In the genomic region with DNA sequence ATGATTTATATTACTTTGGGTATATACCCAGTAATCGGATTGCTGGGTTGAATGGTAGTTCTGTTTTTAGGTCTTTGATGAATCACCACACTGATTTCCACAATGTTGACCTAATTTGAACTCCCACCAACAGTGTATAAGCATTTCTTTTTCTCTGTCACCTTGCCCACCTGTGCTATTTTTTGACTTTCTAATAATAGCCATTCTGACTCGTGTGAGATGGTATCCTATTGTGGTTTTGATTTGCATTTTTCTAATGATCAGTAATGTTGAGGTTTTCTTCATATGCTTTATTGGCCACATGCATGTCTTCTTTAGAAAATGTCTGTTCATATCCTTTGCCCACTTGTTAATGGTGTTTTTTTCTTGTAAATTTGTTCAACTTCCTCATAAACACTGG, we compare ENCODE assay signal across 33 cellular contexts.
"Had no signal": no experiment of that assay in that cellular context is flagged by ENCODE, and none has a peak within 500 bp of the region (broad histone marks: within the 10 kb centered on the region; RNA-seq: fewer than 3 reads in every experiment).

No MANE protein-coding gene starts in this region.

- ATAC-seq: activated CD4-positive, CD25-positive, alpha-beta regulatory T cell treated with anti-CD3 and anti-CD28 coated beads, Interleukin-2, amount 50 U/mL, for 24 hours; activated CD8-positive, alpha-beta T cell treated with anti-CD3 and anti-CD28 coated beads for 36 hours; activated naive CD8-positive, alpha-beta T cell treated with anti-CD3 and anti-CD28 coated beads, Interleukin-2, amount 50 U/mL, for 24 hours; activated T-cell treated with anti-CD3 and anti-CD28 coated beads, Interleukin-2, amount 50 U/mL, for 4 hours; activated T-helper 17 cell treated with anti-CD3 and anti-CD28 coated beads, Interleukin-2, amount 50 U/mL, for 72 hours; body of pancreas; effector memory CD8-positive, alpha-beta T cell; foreskin keratinocyte; gastrocnemius medialis; heart left ventricle; T-helper 17 cell had no signal

- H3K27me3 ChIP-seq: adrenal gland, body of pancreas, esophagus muscularis mucosa, foreskin keratinocyte, gastrocnemius medialis, heart left ventricle had no signal

- H3K4me1 ChIP-seq: body of pancreas, esophagus muscularis mucosa, foreskin keratinocyte, gastrocnemius medialis, heart left ventricle had no signal

- H3K36me3 ChIP-seq: adrenal gland, esophagus muscularis mucosa, gastrocnemius medialis, heart left ventricle, WERI-Rb-1 had no signal

- H3K9me3 ChIP-seq: adrenal gland, body of pancreas, gastrocnemius medialis had no signal

- DNase-seq: activated B cell treated with CpG ODN at 0.5 μM for 24 hours; activated CD4-positive, alpha-beta T cell treated with anti-CD3 and anti-CD28 coated beads for 48 hours; activated CD4-positive, alpha-beta T cell treated with anti-CD3 and anti-CD28 coated beads, Interleukin-2, amount 50 U/mL, for 1 hour; activated CD4-positive, alpha-beta T cell treated with anti-CD3 and anti-CD28 coated beads, Interleukin-2, amount 50 U/mL, for 48 hours; activated CD8-positive, alpha-beta memory T cell treated with anti-CD3 and anti-CD28 coated beads for 24 hours; activated CD8-positive, alpha-beta T cell treated with anti-CD3 and anti-CD28 coated beads for 36 hours; activated effector memory CD4-positive, alpha-beta T cell treated with Interleukin-2 at 50 U/mL for 16 hours; activated gamma-delta T cell treated with Interleukin-2 at 50 U/mL for 16 hours; activated naive CD4-positive, alpha-beta T cell treated with anti-CD3 and anti-CD28 coated beads, Interleukin-2, amount 50 U/mL, for 16 hours; activated naive CD4-positive, alpha-beta T cell treated with Interleukin-2 at 50 U/mL for 16 hours; activated naive CD8-positive, alpha-beta T cell treated with anti-CD3 and anti-CD28 coated beads, Interleukin-2, amount 50 U/mL, for 24 hours; activated T-cell treated with anti-CD3 and anti-CD28 coated beads, Interleukin-2, amount 50 U/mL, for 4 hours; adrenal gland; amygdala; aorta; body of pancreas; caudate nucleus; cortex of kidney; dermis blood vessel endothelial cell; effector CD4-positive, alpha-beta T cell; effector memory CD8-positive, alpha-beta T cell; erythroblast; foreskin keratinocyte; gastrocnemius medialis; glutamatergic neuron; heart left ventricle; T-helper 1 cell; T-helper 17 cell; T1000; WERI-Rb-1 had no signal

- H3K27ac ChIP-seq: adrenal gland, body of pancreas, esophagus muscularis mucosa, foreskin keratinocyte, gastrocnemius medialis, heart left ventricle, WERI-Rb-1 had no signal

- H3K4me3 ChIP-seq: adrenal gland, body of pancreas, esophagus muscularis mucosa, gastrocnemius medialis, heart left ventricle had no signal
